In genomic region chr10:126945351-126946035, GRCh38 we compare ENCODE assay signal across 33 cellular contexts. TPM values are rescaled to one million over a fixed set of nuclear protein-coding genes. Genes with fewer than 3 reads are reported as not detected.
DNase-seq lines count a peak whose midpoint lies in the region; ATAC-seq and TF ChIP-seq lines count a peak whose summit lies in the region.
"Had no signal": no experiment of that assay in that cellular context is flagged by ENCODE, and none has a peak within 500 bp of the region (broad histone marks: within the 10 kb centered on the region; RNA-seq: fewer than 3 reads in every experiment).

No MANE protein-coding gene starts in this region.

- H3K27me3 Mint-ChIP-seq in WTC11 (ENCODE audit: low read depth) (no peaks in the 10 kb centered on the region), GM23338 (ENCODE audit: insufficient read depth, low read depth, poor library complexity) (no peaks in the 10 kb centered on the region)
- H3K27me3 Mint-ChIP-seq: activated B cell treated with CpG ODN at 0.5 μM for 24 hours; activated CD4-positive, alpha-beta T cell treated with anti-CD3 and anti-CD28 coated beads, Interleukin-2, amount 10 ng/mL, durations not matched to agents 7 days and 5 days; CD4-positive, alpha-beta memory T cell; stimulated activated naive CD8-positive, alpha-beta T cell treated with anti-CD3 and anti-CD28 coated beads, Interleukin-15, amount 100 ng/mL, for 72 hours had no signal

- POLR2A ChIA-PET in WTC11 (lab: Charles Lee) = no interaction called here

- DNase-seq in GM04504 (ENCODE audit: low read depth) (peak; percentile 15), WTC11 (ENCODE audit: low spot score) (no peak), foreskin fibroblast (peak; percentile 53 to 64), posterior vena cava (ENCODE audit: low spot score) (peak; percentile 57), GM23338 (ENCODE audit: low spot score) (no peak), COLO668 (lab: John Stamatoyannopoulos, UW; ENCODE audit: unreplicated experiment) (no peak), NCI-H2029 treated with DMSO at 0.1 percent for 48 hours (lab: John Stamatoyannopoulos, UW) (no peak), psoas muscle (no peak)
- DNase-seq: activated B cell treated with CpG ODN at 0.5 μM for 24 hours; activated CD4-positive, alpha-beta T cell treated with anti-CD3 and anti-CD28 coated beads, Interleukin-2, amount 10 ng/mL, durations not matched to agents 7 days and 5 days; activated effector memory CD4-positive, alpha-beta T cell treated with Interleukin-2 at 50 U/mL for 16 hours; activated T-cell treated with anti-CD3 and anti-CD28 coated beads, Interleukin-2, amount 50 U/mL, for 1 hour; CD4-positive, alpha-beta memory T cell; colonic mucosa; effector CD4-positive, alpha-beta T cell; erythroblast; gastrocnemius medialis; left cardiac atrium; mammary epithelial cell; NCI-H1417; NCI-H446; nephron progenitor cell; ovary; right cardiac atrium; spleen; stimulated activated CD4-positive, alpha-beta T cell treated with anti-CD3 and anti-CD28 coated beads, Interleukin-2, amount 100 ng/mL, for 24 hours; stimulated activated CD8-positive, alpha-beta memory T cell treated with anti-CD3 and anti-CD28 coated beads, Interleukin-4, amount 100 ng/mL, for 48 hours; stimulated activated naive CD8-positive, alpha-beta T cell treated with anti-CD3 and anti-CD28 coated beads, Interleukin-15, amount 100 ng/mL, for 72 hours; T-helper 1 cell had no signal

- no peaks in the 10 kb centered on the region for H3K9me3 Mint-ChIP-seq in WTC11
- H3K9me3 Mint-ChIP-seq in GM23338 = peaks cover 9% of the 10 kb centered on the region; the same call in 2 of the 3 replicates
- H3K9me3 Mint-ChIP-seq: activated B cell treated with CpG ODN at 0.5 μM for 24 hours; activated CD4-positive, alpha-beta T cell treated with anti-CD3 and anti-CD28 coated beads, Interleukin-2, amount 10 ng/mL, durations not matched to agents 7 days and 5 days had no signal

- CTCF ChIA-PET in WTC11 (lab: Charles Lee) = no interaction called here

- H3K36me3 ChIP-seq in GM23338 (ENCODE audit: insufficient read depth) (no peaks in the 10 kb centered on the region; the same call in 1 of the 2 replicates), psoas muscle (ENCODE audit: insufficient read depth in 1 of 2, low read depth in 1 of 2) (no peaks in the 10 kb centered on the region)
- H3K36me3 ChIP-seq: colonic mucosa, gastrocnemius medialis, ovary, spleen, vagina had no signal

- H3K4me3 Mint-ChIP-seq in WTC11 (no peak overlapping the region), GM23338 (no peak overlapping the region)
- H3K4me3 Mint-ChIP-seq: activated B cell treated with CpG ODN at 0.5 μM for 24 hours; activated CD4-positive, alpha-beta T cell treated with anti-CD3 and anti-CD28 coated beads, Interleukin-2, amount 10 ng/mL, durations not matched to agents 7 days and 5 days; CD4-positive, alpha-beta memory T cell; nephron progenitor cell; stimulated activated naive CD8-positive, alpha-beta T cell treated with anti-CD3 and anti-CD28 coated beads, Interleukin-15, amount 100 ng/mL, for 72 hours had no signal

- no peaks in the 10 kb centered on the region for H3K9me2 ChIP-seq in GM23338 (ENCODE audit: insufficient read depth)

- intact Hi-C loops in posterior vena cava (cut with DNase I) = no loop called here
- intact Hi-C loops in psoas muscle (cut with DNase I) = no loop called here

- peaks cover 15% of the 10 kb centered on the region for H3K36me3 Mint-ChIP-seq in WTC11
- H3K36me3 Mint-ChIP-seq in GM23338 (ENCODE audit: low read depth) = peaks cover 23% of the 10 kb centered on the region
- H3K36me3 Mint-ChIP-seq: activated naive CD4-positive, alpha-beta T cell treated with anti-CD3 and anti-CD28 coated beads, Interleukin-2, amount 50 U/mL, for 72 hours; CD4-positive, alpha-beta memory T cell had no signal

- ATAC-seq in WTC11 = no peak
- no peak for ATAC-seq in GM23338
- ATAC-seq in psoas muscle = no peak
- ATAC-seq: activated naive CD4-positive, alpha-beta T cell treated with anti-CD3 and anti-CD28 coated beads, Interleukin-2, amount 50 U/mL, for 72 hours; gastrocnemius medialis; HepG2; left cardiac atrium; right cardiac atrium; stimulated activated naive CD8-positive, alpha-beta T cell treated with anti-CD3 and anti-CD28 coated beads, Interleukin-15, amount 100 ng/mL, for 72 hours had no signal

- no peaks in the 10 kb centered on the region for H3K9me3 ChIP-seq in psoas muscle
- H3K9me3 ChIP-seq: colonic mucosa, gastrocnemius medialis, ovary, vagina had no signal

- H3K4me2 ChIP-seq in GM23338 = no peak overlapping the region

- H3K4me1 ChIP-seq in GM23338 (ENCODE audit: insufficient read depth) (no peaks in the 10 kb centered on the region), psoas muscle (no peaks in the 10 kb centered on the region)
- H3K4me1 ChIP-seq: colonic mucosa, gastrocnemius medialis, spleen had no signal

- H3K4me3 ChIP-seq in foreskin fibroblast (ENCODE audit: low read depth in 1 of 2, low read length in 2 of 2) = no peak overlapping the region
- H3K4me3 ChIP-seq in GM23338 = no peak overlapping the region
- no peak overlapping the region for H3K4me3 ChIP-seq in psoas muscle
- H3K4me3 ChIP-seq: colonic mucosa, gastrocnemius medialis, ovary, SK-N-MC, spleen, vagina had no signal

- H4K20me1 ChIP-seq in GM23338 (replicated peaks; ENCODE audit: insufficient read depth) = peaks cover 9% of the 10 kb centered on the region

- H3K4me1 Mint-ChIP-seq in WTC11 (peaks cover 7% of the 10 kb centered on the region; the same call in 1 of the 2 replicates), GM23338 (no peaks in the 10 kb centered on the region; the same call in 2 of the 3 replicates)
- H3K4me1 Mint-ChIP-seq: activated B cell treated with CpG ODN at 0.5 μM for 24 hours; activated CD4-positive, alpha-beta T cell treated with anti-CD3 and anti-CD28 coated beads, Interleukin-2, amount 10 ng/mL, durations not matched to agents 7 days and 5 days; CD4-positive, alpha-beta memory T cell; nephron progenitor cell; stimulated activated naive CD8-positive, alpha-beta T cell treated with anti-CD3 and anti-CD28 coated beads, Interleukin-15, amount 100 ng/mL, for 72 hours had no signal

- H3K27me3 ChIP-seq in GM23338 (ENCODE audit: insufficient read depth) = no peaks in the 10 kb centered on the region
- no peaks in the 10 kb centered on the region for H3K27me3 ChIP-seq in psoas muscle (ENCODE audit: insufficient read depth in 3 of 3, low read length in 2 of 3)
- H3K27me3 ChIP-seq: colonic mucosa, gastrocnemius medialis, ovary, spleen, vagina had no signal

- H3K27ac ChIP-seq in GM23338 (ENCODE audit: low read depth) = no peak overlapping the region
- no peak overlapping the region for H3K27ac ChIP-seq in psoas muscle
- H3K27ac ChIP-seq: colonic mucosa, gastrocnemius medialis, ovary, SK-N-MC, spleen, vagina had no signal

- H2AFZ ChIP-seq in GM23338 = no peak overlapping the region

- 85 to 92% (median 86%) methylated on average over 15 of the region's 15 CpGs for WGBS in psoas muscle, 3 donors

- H3K27ac Mint-ChIP-seq in WTC11 (0 out of 2 replicates have a peak overlapping the region, but pooled peaks have one; percentile 7), GM23338 (no peak overlapping the region)
- H3K27ac Mint-ChIP-seq: activated B cell treated with CpG ODN at 0.5 μM for 24 hours; activated CD4-positive, alpha-beta T cell treated with anti-CD3 and anti-CD28 coated beads, Interleukin-2, amount 10 ng/mL, durations not matched to agents 7 days and 5 days; activated naive CD4-positive, alpha-beta T cell treated with anti-CD3 and anti-CD28 coated beads, Interleukin-2, amount 50 U/mL, for 72 hours; CD4-positive, alpha-beta memory T cell; nephron progenitor cell; stimulated activated naive CD8-positive, alpha-beta T cell treated with anti-CD3 and anti-CD28 coated beads, Interleukin-15, amount 100 ng/mL, for 72 hours had no signal

- peaks cover 10% of the 10 kb centered on the region for H3F3A ChIP-seq in GM23338 (replicated peaks; ENCODE audit: low read depth)

- TF ChIP-seq CTCF in WTC11 (IDR thresholded peaks at IDR 0.05) (no peak), foreskin fibroblast (IDR thresholded peaks at IDR 0.05; ENCODE audit: low read depth, low read length) (no peak), GM23338 (conservative IDR thresholded peaks at IDR 0.05; ENCODE audit: low read depth in 2 of 2) (no peak), psoas muscle (IDR thresholded peaks at IDR 0.05) (no peak)

- peaks cover 84% of the 10 kb centered on the region for H3K79me2 ChIP-seq in GM23338 (replicated peaks; ENCODE audit: insufficient read depth)

TF ChIP-seq in GM23338, 12 proteins besides CTCF, POLR2A, EP300 and RAD21 (continues in another document):
- TF ChIP-seq POLR2AphosphoS5 (IDR thresholded peaks at IDR 0.05; ENCODE audit: low read depth) (no peak), EZH2 (IDR thresholded peaks at IDR 0.05; ENCODE audit: low read depth, unreplicated experiment) (no peak), ZNF331 (CRISPR knock-in tag; IDR thresholded peaks at IDR 0.05; ENCODE audit: low read depth) (no peak)
- TF ChIP-seq, protein P1, sequence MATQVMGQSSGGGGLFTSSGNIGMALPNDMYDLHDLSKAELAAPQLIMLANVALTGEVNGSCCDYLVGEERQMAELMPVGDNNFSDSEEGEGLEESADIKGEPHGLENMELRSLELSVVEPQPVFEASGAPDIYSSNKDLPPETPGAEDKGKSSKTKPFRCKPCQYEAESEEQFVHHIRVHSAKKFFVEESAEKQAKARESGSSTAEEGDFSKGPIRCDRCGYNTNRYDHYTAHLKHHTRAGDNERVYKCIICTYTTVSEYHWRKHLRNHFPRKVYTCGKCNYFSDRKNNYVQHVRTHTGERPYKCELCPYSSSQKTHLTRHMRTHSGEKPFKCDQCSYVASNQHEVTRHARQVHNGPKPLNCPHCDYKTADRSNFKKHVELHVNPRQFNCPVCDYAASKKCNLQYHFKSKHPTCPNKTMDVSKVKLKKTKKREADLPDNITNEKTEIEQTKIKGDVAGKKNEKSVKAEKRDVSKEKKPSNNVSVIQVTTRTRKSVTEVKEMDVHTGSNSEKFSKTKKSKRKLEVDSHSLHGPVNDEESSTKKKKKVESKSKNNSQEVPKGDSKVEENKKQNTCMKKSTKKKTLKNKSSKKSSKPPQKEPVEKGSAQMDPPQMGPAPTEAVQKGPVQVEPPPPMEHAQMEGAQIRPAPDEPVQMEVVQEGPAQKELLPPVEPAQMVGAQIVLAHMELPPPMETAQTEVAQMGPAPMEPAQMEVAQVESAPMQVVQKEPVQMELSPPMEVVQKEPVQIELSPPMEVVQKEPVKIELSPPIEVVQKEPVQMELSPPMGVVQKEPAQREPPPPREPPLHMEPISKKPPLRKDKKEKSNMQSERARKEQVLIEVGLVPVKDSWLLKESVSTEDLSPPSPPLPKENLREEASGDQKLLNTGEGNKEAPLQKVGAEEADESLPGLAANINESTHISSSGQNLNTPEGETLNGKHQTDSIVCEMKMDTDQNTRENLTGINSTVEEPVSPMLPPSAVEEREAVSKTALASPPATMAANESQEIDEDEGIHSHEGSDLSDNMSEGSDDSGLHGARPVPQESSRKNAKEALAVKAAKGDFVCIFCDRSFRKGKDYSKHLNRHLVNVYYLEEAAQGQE (IDR thresholded peaks at IDR 0.05; ENCODE audit: unreplicated experiment) = no peak

RNA-seq across cellular contexts. Expression of gene DOCK1, which starts 40.3 kb away (rescaled TPM):
- total RNA-seq in WTC11 (2021) = 52.1 to 58.4 TPM (median 55.8 TPM) in 3 replicates
- 10 to 100 TPM; 46.7 to 50.8 TPM for total RNA-seq in posterior vena cava
- 55.3 and 57.8 TPM in 2 replicates for total RNA-seq in GM23338 (2014; rRNA removed; shearing (Covaris generic))
- 10.7 and 13.2 TPM in 2 replicates for polyA plus RNA-seq in GM23338 (2016; fragmentation: Nextera tagmentation; extraction: Ambion mirVana)
- 10 to 100 TPM in 1 of 4 donors, 1 to 10 TPM in 3; 5.4 to 11.3 (median 6.7) TPM for total RNA-seq in psoas muscle
- 1 to 10 TPM; 2.1 to 3.5 (median 2.4) TPM for polyA plus RNA-seq in psoas muscle
- total RNA-seq: activated B cell treated with CpG ODN at 0.5 μM for 24 hours had no signal
- polyA plus RNA-seq: CD4-positive, alpha-beta memory T cell had no signal

Comparison
In these comparisons a context has a peak if more than half of its experiments do, and no peak if none do; other contexts are left out.
1. DNase-seq: peak in GM04504 (single experiment), foreskin fibroblast (2 of 2) and posterior vena cava (single experiment); none in WTC11 (single experiment), GM23338 (single experiment), COLO668 (single experiment), NCI-H2029 treated with DMSO at 0.1 percent for 48 hours (single experiment) and psoas muscle (0 of 2).